In genomic region chr9:129595903-129596540, GRCh38 we compare ENCODE assay signal across 9 cellular contexts. TPM values are rescaled to one million over a fixed set of nuclear protein-coding genes. Genes with fewer than 3 reads are reported as not detected.
DNase-seq lines count a peak whose midpoint lies in the region; ATAC-seq and TF ChIP-seq lines count a peak whose summit lies in the region.
"Had no signal": no experiment of that assay in that cellular context is flagged by ENCODE, and none has a peak within 500 bp of the region (broad histone marks: within the 10 kb centered on the region; RNA-seq: fewer than 3 reads in every experiment).

No MANE protein-coding gene starts in this region.

- CTCF ChIA-PET in activated CD4-positive, alpha-beta memory T cell treated with anti-CD3 and anti-CD28 coated beads, Interleukin-2, amount 10 ng/mL, durations not matched to agents 7 days and 5 days (lab: Charles Lee), result interaction anchor here (0.6 to 1.8 kb wide), 6 partner anchors 171 to 457 kb away, joined by 3 to 4 read pairs (median 3); no protein-coding TSS in a partner anchor

- intact Hi-C loops in left lung (cut with DNase I), result no loop called here
- intact Hi-C loops in lower leg skin (cut with DNase I; ENCODE audit: low total_unique reads), result no loop called here

- H3K9me3 ChIP-seq in left lung, result no peaks in the 10 kb centered on the region
- H3K9me3 ChIP-seq: Peyer's patch had no signal

- ATAC-seq in activated T-cell treated with anti-CD3 and anti-CD28 coated beads, Interleukin-2, amount 50 U/mL, for 72 hours (replicated peaks in 1 of 2), result no peak
- ATAC-seq in left lung (no peak), GM19324 (IDR thresholded peaks at IDR 0.05; ENCODE audit: low FRiP score, unreplicated experiment) (no peak), HG02610 (IDR thresholded peaks at IDR 0.05; ENCODE audit: unreplicated experiment) (no peak)

- H3K4me1 ChIP-seq in left lung, result peaks cover 12 to 59% of the 10 kb centered on the region in 2 donors

- WGBS in lower leg skin, 2 donors, result 77 to 92% methylated on average over 6 of the region's 6 CpGs

- no peak for TF ChIP-seq POLR2A in lower leg skin (IDR thresholded peaks at IDR 0.05)

- DNase-seq in activated T-cell treated with anti-CD3 and anti-CD28 coated beads, Interleukin-2, amount 50 U/mL, for 72 hours, result no peak
- no peak for DNase-seq in activated T-cell treated with anti-CD3 and anti-CD28 coated beads for 4 hours
- DNase-seq in activated CD4-positive, alpha-beta memory T cell treated with anti-CD3 and anti-CD28 coated beads, Interleukin-2, amount 10 ng/mL, durations not matched to agents 7 days and 5 days, result no peak
- DNase-seq in left lung, result no peak
- no peak for DNase-seq in type B pancreatic cell (ENCODE audit: extremely low spot score, unreplicated experiment)
- no peak for DNase-seq in lower leg skin (ENCODE audit: low spot score in 2 of 2)

- POLR2A ChIA-PET in activated CD4-positive, alpha-beta memory T cell treated with anti-CD3 and anti-CD28 coated beads, Interleukin-2, amount 10 ng/mL, durations not matched to agents 7 days and 5 days (lab: Charles Lee), result interaction anchor here (0.7 to 3.5 kb wide), 5 partner anchors 8 to 126 kb away, joined by 4 to 38 read pairs (median 4); no protein-coding TSS in a partner anchor

- TF ChIP-seq CTCF in left lung (IDR thresholded peaks at IDR 0.05) (no peak), type B pancreatic cell (conservative IDR thresholded peaks at IDR 0.05) (peak; percentile 32), lower leg skin (IDR thresholded peaks at IDR 0.05) (no peak)

- no peak overlapping the region for H3K27ac Mint-ChIP-seq in activated T-cell treated with anti-CD3 and anti-CD28 coated beads, Interleukin-2, amount 50 U/mL, for 72 hours
- no peak overlapping the region for H3K27ac Mint-ChIP-seq in activated CD4-positive, alpha-beta memory T cell treated with anti-CD3 and anti-CD28 coated beads, Interleukin-2, amount 10 ng/mL, durations not matched to agents 7 days and 5 days
- peak overlapping the region; percentile 35 for H3K27ac Mint-ChIP-seq in type B pancreatic cell

- H3K36me3 ChIP-seq in left lung, result no peaks in the 10 kb centered on the region
- H3K36me3 ChIP-seq: Peyer's patch had no signal

- peaks cover 0 to 17% of the 10 kb centered on the region in 2 donors for H3K27me3 ChIP-seq in left lung
- H3K27me3 ChIP-seq: Peyer's patch had no signal

- peaks cover 13% of the 10 kb centered on the region for H3K4me1 Mint-ChIP-seq in activated T-cell treated with anti-CD3 and anti-CD28 coated beads, Interleukin-2, amount 50 U/mL, for 72 hours (ENCODE audit: low read depth)
- peaks cover 33% of the 10 kb centered on the region for H3K4me1 Mint-ChIP-seq in activated CD4-positive, alpha-beta memory T cell treated with anti-CD3 and anti-CD28 coated beads, Interleukin-2, amount 10 ng/mL, durations not matched to agents 7 days and 5 days
- H3K4me1 Mint-ChIP-seq in type B pancreatic cell (ENCODE audit: unreplicated experiment), result peaks cover 58% of the 10 kb centered on the region

- H3K36me3 Mint-ChIP-seq in activated T-cell treated with anti-CD3 and anti-CD28 coated beads, Interleukin-2, amount 50 U/mL, for 72 hours (ENCODE audit: insufficient read depth in 2 of 2), result no peaks in the 10 kb centered on the region
- no peaks in the 10 kb centered on the region for H3K36me3 Mint-ChIP-seq in activated CD4-positive, alpha-beta memory T cell treated with anti-CD3 and anti-CD28 coated beads, Interleukin-2, amount 10 ng/mL, durations not matched to agents 7 days and 5 days (ENCODE audit: low read depth)
- H3K36me3 Mint-ChIP-seq in type B pancreatic cell, result no peaks in the 10 kb centered on the region

- H3K4me3 Mint-ChIP-seq in activated T-cell treated with anti-CD3 and anti-CD28 coated beads, Interleukin-2, amount 50 U/mL, for 72 hours, result peak overlapping the region; percentile 23 to 63
- peak overlapping the region; percentile 47 for H3K4me3 Mint-ChIP-seq in activated CD4-positive, alpha-beta memory T cell treated with anti-CD3 and anti-CD28 coated beads, Interleukin-2, amount 10 ng/mL, durations not matched to agents 7 days and 5 days
- H3K4me3 Mint-ChIP-seq in type B pancreatic cell, result peak overlapping the region; percentile 84

- peaks cover 15% of the 10 kb centered on the region for H3K27me3 Mint-ChIP-seq in activated T-cell treated with anti-CD3 and anti-CD28 coated beads, Interleukin-2, amount 50 U/mL, for 72 hours (ENCODE audit: low read depth)
- peaks cover 31% of the 10 kb centered on the region for H3K27me3 Mint-ChIP-seq in activated CD4-positive, alpha-beta memory T cell treated with anti-CD3 and anti-CD28 coated beads, Interleukin-2, amount 10 ng/mL, durations not matched to agents 7 days and 5 days
- no peaks in the 10 kb centered on the region for H3K27me3 Mint-ChIP-seq in type B pancreatic cell

- no peaks in the 10 kb centered on the region for H3K9me3 Mint-ChIP-seq in activated T-cell treated with anti-CD3 and anti-CD28 coated beads, Interleukin-2, amount 50 U/mL, for 72 hours
- H3K9me3 Mint-ChIP-seq in activated CD4-positive, alpha-beta memory T cell treated with anti-CD3 and anti-CD28 coated beads, Interleukin-2, amount 10 ng/mL, durations not matched to agents 7 days and 5 days, result no peaks in the 10 kb centered on the region
- no peaks in the 10 kb centered on the region for H3K9me3 Mint-ChIP-seq in type B pancreatic cell

- peak overlapping the region; percentile 79 to 94 for H3K27ac ChIP-seq in left lung

- H3K4me3 ChIP-seq in left lung (no peak overlapping the region), lower leg skin (ENCODE audit: low read depth, poor library complexity, severe bottlenecking) (no peak overlapping the region)

RNA-seq across cellular contexts. Expression of gene C9orf50, which starts 24.9 kb away (rescaled TPM):
- under 1 TPM in 1 of 2 donors, not detected in 1; 0.31 TPM for total RNA-seq in activated T-cell treated with anti-CD3 and anti-CD28 coated beads, Interleukin-2, amount 50 U/mL, for 72 hours
- not detected for total RNA-seq in activated CD4-positive, alpha-beta memory T cell treated with anti-CD3 and anti-CD28 coated beads, Interleukin-2, amount 10 ng/mL, durations not matched to agents 7 days and 5 days
- total RNA-seq in left lung, result not detected
- total RNA-seq in type B pancreatic cell (ENCODE audit: low replicate concordance), result not detected in 2 replicates
- not detected for total RNA-seq in lower leg skin
- total RNA-seq: Peyer's patch had no signal

RNA-seq across cellular contexts. Expression of gene NTMT1, which starts 29.9 kb away (rescaled TPM):
- total RNA-seq in activated T-cell treated with anti-CD3 and anti-CD28 coated beads, Interleukin-2, amount 50 U/mL, for 72 hours, result 10 to 100 TPM; 39.3 to 51.9 TPM
- 10 to 100 TPM; 34.2 to 38.7 TPM for total RNA-seq in activated CD4-positive, alpha-beta memory T cell treated with anti-CD3 and anti-CD28 coated beads, Interleukin-2, amount 10 ng/mL, durations not matched to agents 7 days and 5 days
- total RNA-seq in left lung (10 to 100 TPM; 25.3 to 35.4 TPM), type B pancreatic cell (ENCODE audit: low replicate concordance) (31.4 and 33.5 TPM in 2 replicates), lower leg skin (10 to 100 TPM; 19.7 to 31.0 (median 25.7) TPM)

RNA-seq across cellular contexts. Expression of gene ASB6, which starts 45.9 kb away (rescaled TPM):
- 10 to 100 TPM; 16.9 to 20.2 TPM for total RNA-seq in activated T-cell treated with anti-CD3 and anti-CD28 coated beads, Interleukin-2, amount 50 U/mL, for 72 hours
- 10 to 100 TPM; 22.5 to 23.4 TPM for total RNA-seq in activated CD4-positive, alpha-beta memory T cell treated with anti-CD3 and anti-CD28 coated beads, Interleukin-2, amount 10 ng/mL, durations not matched to agents 7 days and 5 days
- total RNA-seq in left lung (10 to 100 TPM; 15.8 to 18.0 TPM), type B pancreatic cell (ENCODE audit: low replicate concordance) (20.7 and 22.4 TPM in 2 replicates), lower leg skin (10 to 100 TPM; 33.0 to 46.9 (median 40.1) TPM)
